Comparison of ENCODE assay signal across 25 cellular contexts in genomic region chr7:27302590-27302989, GRCh38. TPM values are rescaled to one million over a fixed set of nuclear protein-coding genes. Genes with fewer than 3 reads are reported as not detected.
DNase-seq lines count a peak whose midpoint lies in the region; ATAC-seq and TF ChIP-seq lines count a peak whose summit lies in the region.
"Had no signal": no experiment of that assay in that cellular context is flagged by ENCODE, and none has a peak within 500 bp of the region (broad histone marks: within the 10 kb centered on the region; RNA-seq: fewer than 3 reads in every experiment).

No MANE protein-coding gene starts in this region.

- intact Hi-C loops in HCT116 (cut with micrococcal nuclease) (no loop called here), gastrocnemius medialis (cut with DNase I; ENCODE audit: low total_unique reads) (no loop called here)

- no peak for TF ChIP-seq RAD21 in HCT116 (IDR thresholded peaks at IDR 0.05; ENCODE audit: low read depth)

- CTCF ChIA-PET in HCT116 (lab: Charles Lee), result interaction anchor here (1.4 kb wide), 1 partner anchor 107 kb away, joined by 3 read pairs; no protein-coding TSS in a partner anchor
- CTCF ChIA-PET in RWPE1 (lab: Yijun Ruan, JAX), result interaction anchor here (0.7 kb wide), 1 partner anchor 171 kb away, joined by 3 read pairs; no protein-coding TSS in a partner anchor

- no peaks in the 10 kb centered on the region for H3K79me2 ChIP-seq in HCT116 (ENCODE audit: insufficient read depth, low read length)

- TF ChIP-seq POLR2A in HCT116 (IDR thresholded peaks at IDR 0.05; ENCODE audit: borderline replicate concordance, extremely low read depth, insufficient read depth, insufficient read length), result no peak
- TF ChIP-seq POLR2A in gastrocnemius medialis (IDR thresholded peaks at IDR 0.05), result no peak

- H4K20me1 ChIP-seq in HCT116 (ENCODE audit: insufficient read depth), result no peaks in the 10 kb centered on the region

- H3K4me3 ChIP-seq in HCT116 (replicated peaks in 1 of 2; ENCODE audit: low read depth in 1 of 2, low read length in 2 of 2), result no peak overlapping the region
- H3K4me3 ChIP-seq in gastrocnemius medialis, result no peak overlapping the region
- H3K4me3 ChIP-seq: Peyer's patch, SJCRH30 had no signal

- H2AFZ ChIP-seq in HCT116 (ENCODE audit: low read depth, low read length, poor library complexity, severe bottlenecking), result no peak overlapping the region

- TF ChIP-seq CTCF in HCT116 (IDR thresholded peaks at IDR 0.05 in 2 of 3, conservative IDR thresholded peaks at IDR 0.05 in 1 of 3; ENCODE audit: borderline replicate concordance in 1 of 3, insufficient read depth in 1 of 3, low read depth in 2 of 3, low read length in 2 of 3), result peak in 1 of 3 experiments; percentile 19; a peak in 1 of 6 replicates
- TF ChIP-seq CTCF in RWPE1 (conservative IDR thresholded peaks at IDR 0.05; ENCODE audit: low read depth), result no peak
- TF ChIP-seq CTCF in gastrocnemius medialis (IDR thresholded peaks at IDR 0.05 in 4 of 5, conservative IDR thresholded peaks at IDR 0.05 in 1 of 5), result peak in 1 of 5 experiments; percentile 12

- no peaks in the 10 kb centered on the region for H3K27me3 ChIP-seq in HCT116 (ENCODE audit: insufficient read depth, low read length)
- peaks cover 0 to 3% (median 0%) of the 10 kb centered on the region in 3 donors for H3K27me3 ChIP-seq in gastrocnemius medialis
- H3K27me3 ChIP-seq: Peyer's patch had no signal

- BruUV-seq in HCT116 (replicated peaks; lab: Mats Ljungman, UMichigan), result no TSS peak

- H3K36me3 ChIP-seq in HCT116 (ENCODE audit: control insufficient read depth in 1 of 2, insufficient read depth in 2 of 2, low read length in 2 of 2), result no peaks in the 10 kb centered on the region
- H3K36me3 ChIP-seq in gastrocnemius medialis, result no peaks in the 10 kb centered on the region
- H3K36me3 ChIP-seq: Peyer's patch, SJCRH30 had no signal

- H3K9me3 ChIP-seq in HCT116 (ENCODE audit: control insufficient read depth in 1 of 2, insufficient read depth in 1 of 2, low read depth in 1 of 2, low read length in 2 of 2) (no peaks in the 10 kb centered on the region), gastrocnemius medialis (no peaks in the 10 kb centered on the region)
- H3K9me3 ChIP-seq: Peyer's patch, SJCRH30 had no signal

- ATAC-seq in HCT116, result peak; percentile 57; the same call in 1 of the 2 replicates
- ATAC-seq in gastrocnemius medialis, result peak; percentile 20 to 48
- ATAC-seq in HG02970 (IDR thresholded peaks at IDR 0.05; ENCODE audit: low FRiP score, unreplicated experiment), result no peak
- ATAC-seq: CD8-positive, alpha-beta T cell had no signal

- H3K4me2 ChIP-seq in HCT116 (ENCODE audit: low read length), result no peak overlapping the region

- no peak overlapping the region for H3K9ac ChIP-seq in HCT116 (ENCODE audit: low read length)

- H3K4me1 ChIP-seq in HCT116 (ENCODE audit: control insufficient read depth in 1 of 2, insufficient read depth in 2 of 2, low read length in 2 of 2) (no peaks in the 10 kb centered on the region), gastrocnemius medialis (peaks cover 2 to 7% of the 10 kb centered on the region in 2 donors)
- H3K4me1 ChIP-seq: Peyer's patch, SJCRH30 had no signal

- DNase-seq in DMS79 treated with DMSO at 0.1 percent for 48 hours (lab: John Stamatoyannopoulos, UW) (peak; percentile 65), DMS79 (lab: John Stamatoyannopoulos, UW) (no peak), HCT116 (ENCODE audit: low read depth, low spot score) (no peak), RWPE1 (ENCODE audit: low spot score) (no peak), gastrocnemius medialis (no peak), NCI-H146 (lab: John Stamatoyannopoulos, UW) (no peak)
- no peak for DNase-seq in stimulated activated naive CD4-positive, alpha-beta T cell treated with Interleukin-2 at 50 U/mL for 16 hours (lab: John Stamatoyannopoulos, UW)
- DNase-seq: AML-193; C1 segment of cervical spinal cord; CD8-positive, alpha-beta T cell; DND-41; Kasumi-1; MM.1S; NCI-H1048; NCI-H1436 treated with DMSO at 0.1 percent for 48 hours; NCI-H2081; NCI-H510A; NK-92 treated with Interleukin-12 subunit alpha and Interleukin-12 subunit beta, amount 100 ng/mL, for 24 hours; Peyer's patch; SJCRH30; T-helper 1 cell had no signal

- H3K27ac ChIP-seq in HCT116 (ENCODE audit: low read depth, low read length), result no peak overlapping the region
- peak overlapping the region; percentile 28 for H3K27ac ChIP-seq in RWPE1
- H3K27ac ChIP-seq in gastrocnemius medialis, result no peak overlapping the region
- H3K27ac ChIP-seq: Peyer's patch, SJCRH30 had no signal

- in situ Hi-C loops in gastrocnemius medialis (cut with MboI; ENCODE audit: low sequenced_read_pairs in 4 of 4), result no loop called here

- RAD21 ChIA-PET in HCT116 (lab: Charles Lee; ENCODE audit: low non-redundant PET in 1 of 2, low total read pairs in 2 of 2, uncharacterized antibody in 2 of 2, unreplicated experiment in 2 of 2), result no interaction called here

- no peaks in the 10 kb centered on the region for H3K9me2 ChIP-seq in HCT116 (ENCODE audit: insufficient read depth)

- POLR2A ChIA-PET in HCT116 (lab: Charles Lee), result no interaction called here
- POLR2A ChIA-PET in RWPE1 (lab: Yijun Ruan, JAX; ENCODE audit: low non-redundant PET), result no interaction called here

TF ChIP-seq in HCT116, 20 proteins besides CTCF, POLR2A, EP300 and RAD21:
- TF ChIP-seq FOSL1 (IDR thresholded peaks at IDR 0.05; ENCODE audit: low read depth) (no peak), SP1 (IDR thresholded peaks at IDR 0.05; ENCODE audit: low read depth) (no peak), YY1 (IDR thresholded peaks at IDR 0.05; ENCODE audit: extremely low read depth, insufficient replicate concordance, low read depth, low read length) (no peak), JUND (IDR thresholded peaks at IDR 0.05) (no peak), SRF (IDR thresholded peaks at IDR 0.05; ENCODE audit: low read depth) (no peak), ZFX (IDR thresholded peaks at IDR 0.05) (no peak), ELF1 (IDR thresholded peaks at IDR 0.05; ENCODE audit: borderline replicate concordance, low read depth) (no peak), SIN3A (IDR thresholded peaks at IDR 0.05; ENCODE audit: low read depth) (no peak)
- TF ChIP-seq, protein P1, sequence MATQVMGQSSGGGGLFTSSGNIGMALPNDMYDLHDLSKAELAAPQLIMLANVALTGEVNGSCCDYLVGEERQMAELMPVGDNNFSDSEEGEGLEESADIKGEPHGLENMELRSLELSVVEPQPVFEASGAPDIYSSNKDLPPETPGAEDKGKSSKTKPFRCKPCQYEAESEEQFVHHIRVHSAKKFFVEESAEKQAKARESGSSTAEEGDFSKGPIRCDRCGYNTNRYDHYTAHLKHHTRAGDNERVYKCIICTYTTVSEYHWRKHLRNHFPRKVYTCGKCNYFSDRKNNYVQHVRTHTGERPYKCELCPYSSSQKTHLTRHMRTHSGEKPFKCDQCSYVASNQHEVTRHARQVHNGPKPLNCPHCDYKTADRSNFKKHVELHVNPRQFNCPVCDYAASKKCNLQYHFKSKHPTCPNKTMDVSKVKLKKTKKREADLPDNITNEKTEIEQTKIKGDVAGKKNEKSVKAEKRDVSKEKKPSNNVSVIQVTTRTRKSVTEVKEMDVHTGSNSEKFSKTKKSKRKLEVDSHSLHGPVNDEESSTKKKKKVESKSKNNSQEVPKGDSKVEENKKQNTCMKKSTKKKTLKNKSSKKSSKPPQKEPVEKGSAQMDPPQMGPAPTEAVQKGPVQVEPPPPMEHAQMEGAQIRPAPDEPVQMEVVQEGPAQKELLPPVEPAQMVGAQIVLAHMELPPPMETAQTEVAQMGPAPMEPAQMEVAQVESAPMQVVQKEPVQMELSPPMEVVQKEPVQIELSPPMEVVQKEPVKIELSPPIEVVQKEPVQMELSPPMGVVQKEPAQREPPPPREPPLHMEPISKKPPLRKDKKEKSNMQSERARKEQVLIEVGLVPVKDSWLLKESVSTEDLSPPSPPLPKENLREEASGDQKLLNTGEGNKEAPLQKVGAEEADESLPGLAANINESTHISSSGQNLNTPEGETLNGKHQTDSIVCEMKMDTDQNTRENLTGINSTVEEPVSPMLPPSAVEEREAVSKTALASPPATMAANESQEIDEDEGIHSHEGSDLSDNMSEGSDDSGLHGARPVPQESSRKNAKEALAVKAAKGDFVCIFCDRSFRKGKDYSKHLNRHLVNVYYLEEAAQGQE (IDR thresholded peaks at IDR 0.05; ENCODE audit: low read depth), result no peak
TF ChIP-seq in HCT116: peak in this region for 0.

RNA-seq across cellular contexts. Expression of gene EVX1, which starts 60.0 kb away (rescaled TPM):
- total RNA-seq in HCT116 (2021; ENCODE audit: unreplicated experiment) (0.25 TPM), gastrocnemius medialis (not detected)
- 0.07 and 0.09 TPM in 2 replicates for polyA plus RNA-seq in HCT116 (2012)
- total RNA-seq: A172, H1, Peyer's patch, SJCRH30 had no signal
- polyA plus RNA-seq: AG04450, H1 had no signal
